ENCODE assay signal across 16 cellular contexts in the genomic region with DNA sequence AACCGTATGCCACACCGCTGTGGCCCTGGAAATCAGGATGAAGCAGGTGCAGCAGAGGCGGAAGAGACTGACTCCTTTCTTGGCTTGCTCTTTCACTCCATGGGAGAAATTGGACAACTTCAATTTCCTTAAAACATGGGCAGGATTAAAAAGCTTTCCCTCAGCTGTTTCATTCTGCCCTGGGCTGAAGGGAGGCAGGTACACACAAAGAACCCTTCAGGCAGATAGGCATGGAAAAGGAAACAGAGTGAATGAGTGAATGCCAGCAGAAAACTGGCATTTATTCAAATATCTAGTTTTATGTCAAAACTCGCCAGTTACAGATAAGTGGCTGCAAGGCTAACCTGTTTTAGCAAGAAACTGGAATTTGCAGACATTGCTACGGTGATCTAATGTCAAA.
A peak's percentile ranks its signal among the peaks of the same experiment; 100 is the strongest.
DNase-seq lines count a peak whose midpoint lies in the region; ATAC-seq and TF ChIP-seq lines count a peak whose summit lies in the region.
"Had no signal": no experiment of that assay in that cellular context is flagged by ENCODE, and none has a peak within 500 bp of the region (broad histone marks: within the 10 kb centered on the region; RNA-seq: fewer than 3 reads in every experiment).

No MANE protein-coding gene starts in this region.

- DNase-seq in NCI-H226 (peak; percentile 51), body of pancreas (peak in 3 of 4 donors; percentile 30 to 44 (median 44)), left lobe of liver (ENCODE audit: low spot score) (no peak), renal cortical epithelial cell (ENCODE audit: low read depth) (peak; percentile 16), DMS 273 treated with DMSO at 0.1 percent for 48 hours (lab: John Stamatoyannopoulos, UW) (no peak)
- DNase-seq: CD4-positive, alpha-beta T cell; COR-L47; DMS79 treated with DMSO at 0.1 percent for 48 hours; Karpas-422; NCI-H1417 treated with DMSO at 0.1 percent for 48 hours; NCI-H187 treated with DMSO at 0.1 percent for 48 hours; NCI-H2107; NCI-H748 treated with DMSO at 0.1 percent for 48 hours had no signal

- TF ChIP-seq CTCF in body of pancreas (IDR thresholded peaks at IDR 0.05): no peak

- peaks cover 50% of the 10 kb centered on the region for H3K4me1 ChIP-seq in body of pancreas

- no peaks in the 10 kb centered on the region for H3K9me3 ChIP-seq in body of pancreas
- H3K9me3 ChIP-seq: A549 had no signal

- H3K27ac ChIP-seq in body of pancreas: peak overlapping the region; percentile 13 to 83 (median 74)
- H3K27ac ChIP-seq: A549 had no signal

- no peaks in the 10 kb centered on the region for H3K27me3 ChIP-seq in body of pancreas

- no peaks in the 10 kb centered on the region for H3K36me3 ChIP-seq in body of pancreas (replicated peaks in 1 of 2; ENCODE audit: insufficient read depth in 1 of 2, low read depth in 2 of 2)

- intact Hi-C loops in body of pancreas (cut with DNase I): no loop called here

- ATAC-seq in body of pancreas (peak; percentile 64), left lobe of liver (peak; percentile 39), HG03469 (IDR thresholded peaks at IDR 0.05; ENCODE audit: unreplicated experiment) (no peak), HG02852 (IDR thresholded peaks at IDR 0.05; ENCODE audit: unreplicated experiment) (no peak)
- ATAC-seq: A549 had no signal

- no peak overlapping the region for H3K4me3 ChIP-seq in body of pancreas
- H3K4me3 ChIP-seq: A549 had no signal

- 20 to 30% methylated on average over 5 of the region's 5 CpGs for WGBS in body of pancreas, 2 donors

- TF ChIP-seq POLR2A in body of pancreas (IDR thresholded peaks at IDR 0.05): peak in 1 of 3 donors; percentile 26

Comparison
In these comparisons a context has a peak if more than half of its experiments do, and no peak if none do; other contexts are left out.
1. DNase-seq: peak in NCI-H226 (single experiment), body of pancreas (3 of 4) and renal cortical epithelial cell (single experiment); none in left lobe of liver (single experiment) and DMS 273 treated with DMSO at 0.1 percent for 48 hours (single experiment).
2. ATAC-seq: peak in body of pancreas (single experiment) and left lobe of liver (single experiment); none in HG03469 (single experiment) and HG02852 (single experiment).